In genomic region chr1:21661886-21662285, GRCh38 we compare ENCODE assay signal across 29 cellular contexts.
"Had no signal": no experiment of that assay in that cellular context is flagged by ENCODE, and none has a peak within 500 bp of the region (broad histone marks: within the 10 kb centered on the region; RNA-seq: fewer than 3 reads in every experiment).

No MANE protein-coding gene starts in this region.

- FAIRE-seq: bronchial epithelial cell, TTC549 had no signal

- H3K4me1 ChIP-seq: ascending aorta had no signal

- H3K4me3 ChIP-seq: ascending aorta, body of pancreas, MG63, SK-N-MC had no signal

- H3K27me3 ChIP-seq: ascending aorta, body of pancreas had no signal

- H3K36me3 ChIP-seq: ascending aorta, MG63 had no signal

- H3K9me3 ChIP-seq: ascending aorta, body of pancreas, MG63 had no signal

- DNase-seq: activated CD4-positive, alpha-beta memory T cell treated with anti-CD3 and anti-CD28 coated beads for 36 hours; activated CD4-positive, alpha-beta T cell treated with anti-CD3 and anti-CD28 coated beads, Interleukin-2, amount 10 ng/mL, durations not matched to agents 7 days and 5 days; activated CD4-positive, CD25-positive, alpha-beta regulatory T cell; activated CD8-positive, alpha-beta memory T cell treated with anti-CD3 and anti-CD28 coated beads for 24 hours; activated naive CD4-positive, alpha-beta T cell; activated T-cell treated with anti-CD3 and anti-CD28 coated beads, Interleukin-2, amount 50 U/mL, for 72 hours; amniotic stem cell; MG63; MV-4-11; NCI-H1092 treated with DMSO at 0.1 percent for 48 hours; NCI-H1417 treated with DMSO at 0.1 percent for 48 hours; NCI-H1694; NCI-H2029; NCI-H2107; NCI-H2171 treated with DMSO at 0.1 percent for 48 hours; NCI-H510A treated with DMSO at 0.1 percent for 48 hours; NK-92 treated with Interleukin-12 subunit alpha and Interleukin-12 subunit beta, amount 100 ng/mL, for 24 hours; OCI-M1; RPMI8226; T-cell; T-helper 2 cell; T1000 had no signal

- H3K27ac ChIP-seq: ascending aorta, body of pancreas, SK-N-MC had no signal

- ATAC-seq: activated T-cell treated with anti-CD3 and anti-CD28 coated beads, Interleukin-2, amount 50 U/mL, for 72 hours; body of pancreas; Panc1; Right ventricle myocardium inferior; T-cell had no signal
